8 cellular contexts compared by ENCODE assay signal in the genomic region with DNA sequence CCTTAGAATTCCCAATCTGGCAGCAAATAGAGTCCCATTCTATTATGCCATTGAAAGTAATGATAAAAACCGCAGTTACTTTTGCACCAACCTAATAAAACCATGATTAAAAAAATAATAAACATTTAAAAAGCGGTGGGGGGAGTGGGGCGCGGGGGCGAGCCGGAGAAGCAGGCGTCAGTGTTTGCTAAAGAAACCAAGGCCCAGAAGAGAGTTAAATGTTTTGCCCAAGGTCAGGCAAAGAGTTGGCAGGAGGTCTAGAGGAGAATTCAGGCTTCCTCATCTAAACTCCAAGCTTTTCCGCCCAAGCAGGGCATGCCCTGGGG. TPM values are rescaled to one million over a fixed set of nuclear protein-coding genes. Genes with fewer than 3 reads are reported as not detected.
A peak's percentile ranks its signal among the peaks of the same experiment; 100 is the strongest.
DNase-seq lines count a peak whose midpoint lies in the region; ATAC-seq, FAIRE-seq and TF ChIP-seq lines count a peak whose summit lies in the region.

No MANE protein-coding gene starts in this region.

- intact Hi-C loops in HepG2 (cut with micrococcal nuclease; ENCODE audit: unreplicated experiment): loop anchor here (5.0 kb wide), 1 partner anchor 45 kb away; a partner anchor contains a TSS

- peaks cover 16% of the 10 kb centered on the region for H3K4me1 Mint-ChIP-seq in activated T-cell treated with anti-CD3 and anti-CD28 coated beads, Interleukin-2, amount 50 U/mL, for 24 hours (ENCODE audit: low read depth)

- peak overlapping the region; percentile 100 for H3K4me2 ChIP-seq in HepG2 (ENCODE audit: low read depth, low read length)

- TF ChIP-seq EP300 in HepG2 (IDR thresholded peaks at IDR 0.05; ENCODE audit: low read depth in 2 of 2, low read length in 2 of 2) (no peak), HepG2 (CRISPR knock-in tag; IDR thresholded peaks at IDR 0.05; ENCODE audit: borderline replicate concordance) (no peak)

- H2AFZ ChIP-seq in HepG2 (ENCODE audit: low read length): peak overlapping the region; percentile 100

- peak overlapping the region; percentile 95 for H3K27ac Mint-ChIP-seq in activated T-cell treated with anti-CD3 and anti-CD28 coated beads, Interleukin-2, amount 50 U/mL, for 24 hours

- H3K9ac ChIP-seq in HepG2 (ENCODE audit: insufficient read depth, low read depth, low read length): peak overlapping the region; percentile 61

- H3K27ac ChIP-seq in angular gyrus (ENCODE audit: low read depth, low read length) (peak overlapping the region; percentile 92), HepG2 (ENCODE audit: extremely low read length, insufficient read depth, low read length) (peak overlapping the region; percentile 73), thoracic aorta (peak overlapping the region; percentile 86 to 87)

- ATAC-seq in HepG2 (no peak), thoracic aorta (ENCODE audit: insufficient number of reproducible peaks, low FRiP score, low read depth) (no peak), GM21825 (IDR thresholded peaks at IDR 0.05; ENCODE audit: unreplicated experiment) (no peak)

- POLR2A ChIA-PET in HepG2 (lab: Yijun Ruan, JAX): interaction anchor here (0.8 to 2.4 kb wide), 10 partner anchors 9 to 116 kb away, joined by 3 to 28 read pairs (median 12); a partner anchor contains a TSS

- H3K9me3 Mint-ChIP-seq in activated T-cell treated with anti-CD3 and anti-CD28 coated beads, Interleukin-2, amount 50 U/mL, for 24 hours: no peaks in the 10 kb centered on the region

- H3K4me3 ChIP-seq in HepG2 (replicated peaks in 1 of 3; ENCODE audit: insufficient read depth in 1 of 3, low read depth in 2 of 3, low read length in 3 of 3) (peak overlapping the region; percentile 65 to 83 (median 80)), thoracic aorta (peak overlapping the region; percentile 75)

- CTCF ChIA-PET in HepG2 (lab: Yijun Ruan, JAX; ENCODE audit: low intra/inter-chr PET ratio, low total read pairs): interaction anchor here (1.1 to 3.1 kb wide), 3 partner anchors 14 to 59 kb away, joined by 3 to 30 read pairs (median 19); no protein-coding TSS in a partner anchor

- no peaks in the 10 kb centered on the region for H3K79me2 ChIP-seq in HepG2 (ENCODE audit: insufficient read depth, low read length)

- BruUV-seq in HepG2 (replicated peaks; lab: Mats Ljungman, UMichigan): no TSS peak

- peaks cover 3% of the 10 kb centered on the region for H3K36me3 Mint-ChIP-seq in activated T-cell treated with anti-CD3 and anti-CD28 coated beads, Interleukin-2, amount 50 U/mL, for 24 hours (ENCODE audit: low read depth)

- TF ChIP-seq RAD21 in HepG2 (CRISPR knock-in tag; IDR thresholded peaks at IDR 0.05): no peak

- DNase-seq in activated T-cell treated with anti-CD3 and anti-CD28 coated beads, Interleukin-2, amount 50 U/mL, for 24 hours: no peak
- DNase-seq in activated T-cell treated with anti-CD3 and anti-CD28 coated beads for 4 hours (no peak), HepG2 (ENCODE audit: low spot score) (no peak), thoracic aorta (ENCODE audit: low spot score) (no peak), midbrain (lab: John Stamatoyannopoulos, UW) (no peak), GM20000 (ENCODE audit: low spot score) (no peak)

- in situ Hi-C loops in HepG2 (cut with HindIII; ENCODE audit: extremely low pct_ligation_motif_present, low pct_unique_long_range_greater_than_20kb): no loop called here

- TF ChIP-seq CTCF in HepG2 (CRISPR knock-in tag; IDR thresholded peaks at IDR 0.05) (no peak), thoracic aorta (IDR thresholded peaks at IDR 0.05) (no peak), GM20000 (IDR thresholded peaks at IDR 0.05; ENCODE audit: extremely low read depth, missing control alignments) (no peak)

- no peaks in the 10 kb centered on the region for H4K20me1 ChIP-seq in HepG2 (ENCODE audit: insufficient read depth, low read length)

- no peak for TF ChIP-seq POLR2A in HepG2 (IDR thresholded peaks at IDR 0.05; ENCODE audit: insufficient read depth in 1 of 2, low read depth in 2 of 2, low read length in 2 of 2)

- H3K36me3 ChIP-seq in HepG2 (replicated peaks in 1 of 2; ENCODE audit: control insufficient read depth in 1 of 2, insufficient read depth in 2 of 2, low read length in 2 of 2) (no peaks in the 10 kb centered on the region), thoracic aorta (no peaks in the 10 kb centered on the region)

- H3K4me3 Mint-ChIP-seq in activated T-cell treated with anti-CD3 and anti-CD28 coated beads, Interleukin-2, amount 50 U/mL, for 24 hours: peak overlapping the region; percentile 91

- H3K27me3 Mint-ChIP-seq in activated T-cell treated with anti-CD3 and anti-CD28 coated beads, Interleukin-2, amount 50 U/mL, for 24 hours: no peaks in the 10 kb centered on the region

- H3K4me1 ChIP-seq in HepG2 (ENCODE audit: insufficient read depth, low read length) (peaks cover 29% of the 10 kb centered on the region), thoracic aorta (ENCODE audit: control insufficient read depth in 1 of 2, low read depth in 2 of 2) (peaks cover 4 to 5% of the 10 kb centered on the region in 2 donors)

- WGBS in HepG2 (ENCODE audit: low lambda C conversion rate): 39% methylated on average over 8 of the region's 8 CpGs

- no peaks in the 10 kb centered on the region for H3K9me3 ChIP-seq in HepG2 (ENCODE audit: low read length)
- no peaks in the 10 kb centered on the region for H3K9me3 ChIP-seq in thoracic aorta

- no peak for FAIRE-seq in HepG2 (lab: Jason Lieb, UNC)

- H3K27me3 ChIP-seq in HepG2 (ENCODE audit: control insufficient read depth in 1 of 2, insufficient read depth in 2 of 2, low read length in 2 of 2) (peaks cover 0 to 7% of the 10 kb centered on the region in 2 experiments; a peak in 1 of 5 replicates), thoracic aorta (replicated peaks; ENCODE audit: insufficient read depth) (no peaks in the 10 kb centered on the region)

RNA-seq across cellular contexts. Expression of a gene that starts 9.7 kb away (rescaled TPM):
- 0.24 TPM in 1 of 2 replicates, not detected in the other for total RNA-seq in HepG2 (2016; rRNA removed; fragmentation: Illumina TruSeq; extraction: Trizol)
- not detected in 2 replicates for total RNA-seq in HepG2 (2016; cell fraction: cytosol; rRNA removed; fragmentation: Illumina TruSeq; extraction: Trizol; ENCODE audit: low read depth)
- total RNA-seq in HepG2 (2016; cell fraction: insoluble cytoplasmic fraction; rRNA removed; fragmentation: Illumina TruSeq; extraction: Trizol): 0.15 TPM in 1 of 2 replicates, not detected in the other
- total RNA-seq in HepG2 (2016; cell fraction: membrane; rRNA removed; fragmentation: Illumina TruSeq; extraction: Trizol): not detected in 2 replicates
- not detected in 2 replicates for total RNA-seq in HepG2 (2016; cell fraction: nucleus; rRNA removed; fragmentation: Illumina TruSeq; extraction: Trizol)
- polyA plus RNA-seq in HepG2 (2011; rRNA removed): 0.24 and 0.32 TPM in 2 replicates
- polyA plus RNA-seq in HepG2 (2011; cell fraction: cytosol; rRNA removed): 0.26 and 0.27 TPM in 2 replicates
- polyA plus RNA-seq in HepG2 (2011; cell fraction: nucleus; rRNA removed): 0.87 and 0.88 TPM in 2 replicates
- not detected in 2 replicates for polyA plus RNA-seq in HepG2 (2012)
- not detected in 2 replicates for polyA plus RNA-seq in HepG2 (2016; cell fraction: cytosol; fragmentation: Illumina TruSeq; extraction: Trizol; ENCODE audit: low read depth)
- not detected in 2 replicates for polyA plus RNA-seq in HepG2 (2016; cell fraction: insoluble cytoplasmic fraction; fragmentation: Illumina TruSeq; extraction: Trizol; ENCODE audit: low read depth)
- polyA plus RNA-seq in HepG2 (2016; cell fraction: membrane; fragmentation: Illumina TruSeq; extraction: Trizol; ENCODE audit: low read depth): not detected in 2 replicates
- polyA plus RNA-seq in HepG2 (2016; cell fraction: nucleus; fragmentation: Illumina TruSeq; extraction: Trizol; ENCODE audit: insufficient read depth, low read depth): 0.57 TPM in 1 of 2 replicates, not detected in the other
- 0.42 and 1.0 TPM in 2 replicates for polyA minus RNA-seq in HepG2 (2011; rRNA and poly(A)+ RNA removed; ENCODE audit: low replicate concordance)
- polyA minus RNA-seq in HepG2 (2011; cell fraction: cytosol; rRNA and poly(A)+ RNA removed): not detected in 2 replicates
- not detected in 2 replicates for polyA minus RNA-seq in HepG2 (2011; cell fraction: nucleus; rRNA and poly(A)+ RNA removed)
- total RNA-seq in thoracic aorta: not detected

RNA-seq across cellular contexts. Expression of a gene that starts 15.4 kb away (rescaled TPM):
- total RNA-seq in HepG2 (2016; rRNA removed; fragmentation: Illumina TruSeq; extraction: Trizol) (19.8 and 20.2 TPM in 2 replicates), thoracic aorta (10 to 100 TPM; 52.2 to 53.2 TPM)
- 13.2 and 27.5 TPM in 2 replicates for total RNA-seq in HepG2 (2016; cell fraction: cytosol; rRNA removed; fragmentation: Illumina TruSeq; extraction: Trizol; ENCODE audit: low read depth)
- 17.6 and 22.1 TPM in 2 replicates for total RNA-seq in HepG2 (2016; cell fraction: insoluble cytoplasmic fraction; rRNA removed; fragmentation: Illumina TruSeq; extraction: Trizol)
- total RNA-seq in HepG2 (2016; cell fraction: membrane; rRNA removed; fragmentation: Illumina TruSeq; extraction: Trizol): 15.1 and 28.9 TPM in 2 replicates
- 7.3 and 8.3 TPM in 2 replicates for total RNA-seq in HepG2 (2016; cell fraction: nucleus; rRNA removed; fragmentation: Illumina TruSeq; extraction: Trizol)
- polyA plus RNA-seq in HepG2 (2011; rRNA removed): 16.9 and 17.3 TPM in 2 replicates
- polyA plus RNA-seq in HepG2 (2011; cell fraction: cytosol; rRNA removed): 20.3 and 34.0 TPM in 2 replicates
- polyA plus RNA-seq in HepG2 (2011; cell fraction: nucleus; rRNA removed): 18.3 and 20.0 TPM in 2 replicates
- polyA plus RNA-seq in HepG2 (2012): 10.2 and 14.8 TPM in 2 replicates
- 15.2 and 26.7 TPM in 2 replicates for polyA plus RNA-seq in HepG2 (2016; cell fraction: cytosol; fragmentation: Illumina TruSeq; extraction: Trizol; ENCODE audit: low read depth)
- polyA plus RNA-seq in HepG2 (2016; cell fraction: insoluble cytoplasmic fraction; fragmentation: Illumina TruSeq; extraction: Trizol; ENCODE audit: low read depth): 21.6 and 24.2 TPM in 2 replicates
- polyA plus RNA-seq in HepG2 (2016; cell fraction: membrane; fragmentation: Illumina TruSeq; extraction: Trizol; ENCODE audit: low read depth): 15.5 and 29.2 TPM in 2 replicates
- 16.2 and 16.3 TPM in 2 replicates for polyA plus RNA-seq in HepG2 (2016; cell fraction: nucleus; fragmentation: Illumina TruSeq; extraction: Trizol; ENCODE audit: insufficient read depth, low read depth)
- polyA minus RNA-seq in HepG2 (2011; rRNA and poly(A)+ RNA removed; ENCODE audit: low replicate concordance): 9.8 and 35.9 TPM in 2 replicates
- 10.9 and 11.7 TPM in 2 replicates for polyA minus RNA-seq in HepG2 (2011; cell fraction: cytosol; rRNA and poly(A)+ RNA removed)
- polyA minus RNA-seq in HepG2 (2011; cell fraction: nucleus; rRNA and poly(A)+ RNA removed): 4.0 and 4.9 TPM in 2 replicates

RNA-seq across cellular contexts. Expression of a gene that starts 37.5 kb away (rescaled TPM):
- total RNA-seq in HepG2 (2016; rRNA removed; fragmentation: Illumina TruSeq; extraction: Trizol): 1.5 and 1.8 TPM in 2 replicates
- 0.97 and 1.4 TPM in 2 replicates for total RNA-seq in HepG2 (2016; cell fraction: cytosol; rRNA removed; fragmentation: Illumina TruSeq; extraction: Trizol; ENCODE audit: low read depth)
- total RNA-seq in HepG2 (2016; cell fraction: insoluble cytoplasmic fraction; rRNA removed; fragmentation: Illumina TruSeq; extraction: Trizol): 0.97 and 1.7 TPM in 2 replicates
- 2.0 and 2.2 TPM in 2 replicates for total RNA-seq in HepG2 (2016; cell fraction: membrane; rRNA removed; fragmentation: Illumina TruSeq; extraction: Trizol)
- total RNA-seq in HepG2 (2016; cell fraction: nucleus; rRNA removed; fragmentation: Illumina TruSeq; extraction: Trizol): 1.4 and 1.9 TPM in 2 replicates
- polyA plus RNA-seq in HepG2 (2011; rRNA removed): 11.3 and 14.3 TPM in 2 replicates
- 12.2 and 13.9 TPM in 2 replicates for polyA plus RNA-seq in HepG2 (2011; cell fraction: cytosol; rRNA removed)
- 8.9 and 18.3 TPM in 2 replicates for polyA plus RNA-seq in HepG2 (2011; cell fraction: nucleus; rRNA removed)
- polyA plus RNA-seq in HepG2 (2012): 13.3 and 13.8 TPM in 2 replicates
- polyA plus RNA-seq in HepG2 (2016; cell fraction: cytosol; fragmentation: Illumina TruSeq; extraction: Trizol; ENCODE audit: low read depth): 1.0 and 1.1 TPM in 2 replicates
- 0.84 and 1.1 TPM in 2 replicates for polyA plus RNA-seq in HepG2 (2016; cell fraction: insoluble cytoplasmic fraction; fragmentation: Illumina TruSeq; extraction: Trizol; ENCODE audit: low read depth)
- polyA plus RNA-seq in HepG2 (2016; cell fraction: membrane; fragmentation: Illumina TruSeq; extraction: Trizol; ENCODE audit: low read depth): 1.4 TPM in 2 replicates
- 2.4 and 4.4 TPM in 2 replicates for polyA plus RNA-seq in HepG2 (2016; cell fraction: nucleus; fragmentation: Illumina TruSeq; extraction: Trizol; ENCODE audit: insufficient read depth, low read depth)
- polyA minus RNA-seq in HepG2 (2011; rRNA and poly(A)+ RNA removed; ENCODE audit: low replicate concordance): 4.8 and 6.8 TPM in 2 replicates
- 2.6 and 3.3 TPM in 2 replicates for polyA minus RNA-seq in HepG2 (2011; cell fraction: cytosol; rRNA and poly(A)+ RNA removed)
- polyA minus RNA-seq in HepG2 (2011; cell fraction: nucleus; rRNA and poly(A)+ RNA removed): 5.4 and 9.0 TPM in 2 replicates
- total RNA-seq in thoracic aorta: not detected

RNA-seq across cellular contexts. Expression of a gene that starts 44.1 kb away (rescaled TPM):
- total RNA-seq in HepG2 (2016; rRNA removed; fragmentation: Illumina TruSeq; extraction: Trizol): 9.9 and 12.4 TPM in 2 replicates
- 2.1 and 2.4 TPM in 2 replicates for total RNA-seq in HepG2 (2016; cell fraction: cytosol; rRNA removed; fragmentation: Illumina TruSeq; extraction: Trizol; ENCODE audit: low read depth)
- 7.4 and 12.0 TPM in 2 replicates for total RNA-seq in HepG2 (2016; cell fraction: insoluble cytoplasmic fraction; rRNA removed; fragmentation: Illumina TruSeq; extraction: Trizol)
- 5.7 and 6.7 TPM in 2 replicates for total RNA-seq in HepG2 (2016; cell fraction: membrane; rRNA removed; fragmentation: Illumina TruSeq; extraction: Trizol)
- 7.5 and 8.9 TPM in 2 replicates for total RNA-seq in HepG2 (2016; cell fraction: nucleus; rRNA removed; fragmentation: Illumina TruSeq; extraction: Trizol)
- polyA plus RNA-seq in HepG2 (2011; rRNA removed): 7.3 and 11.3 TPM in 2 replicates
- polyA plus RNA-seq in HepG2 (2011; cell fraction: cytosol; rRNA removed): 7.4 and 13.0 TPM in 2 replicates
- polyA plus RNA-seq in HepG2 (2011; cell fraction: nucleus; rRNA removed): 19.4 and 20.7 TPM in 2 replicates
- 4.8 and 9.8 TPM in 2 replicates for polyA plus RNA-seq in HepG2 (2012)
- polyA plus RNA-seq in HepG2 (2016; cell fraction: cytosol; fragmentation: Illumina TruSeq; extraction: Trizol; ENCODE audit: low read depth): 1.4 and 1.7 TPM in 2 replicates
- 9.4 and 11.6 TPM in 2 replicates for polyA plus RNA-seq in HepG2 (2016; cell fraction: insoluble cytoplasmic fraction; fragmentation: Illumina TruSeq; extraction: Trizol; ENCODE audit: low read depth)
- polyA plus RNA-seq in HepG2 (2016; cell fraction: membrane; fragmentation: Illumina TruSeq; extraction: Trizol; ENCODE audit: low read depth): 5.2 and 5.3 TPM in 2 replicates
- 18.2 and 22.5 TPM in 2 replicates for polyA plus RNA-seq in HepG2 (2016; cell fraction: nucleus; fragmentation: Illumina TruSeq; extraction: Trizol; ENCODE audit: insufficient read depth, low read depth)
- polyA minus RNA-seq in HepG2 (2011; rRNA and poly(A)+ RNA removed; ENCODE audit: low replicate concordance): 19.9 and 35.0 TPM in 2 replicates
- polyA minus RNA-seq in HepG2 (2011; cell fraction: cytosol; rRNA and poly(A)+ RNA removed): 6.9 and 10.6 TPM in 2 replicates
- 6.5 and 7.6 TPM in 2 replicates for polyA minus RNA-seq in HepG2 (2011; cell fraction: nucleus; rRNA and poly(A)+ RNA removed)
- total RNA-seq in thoracic aorta: 10 to 100 TPM; 65.6 to 72.8 TPM

RNA-seq across cellular contexts. Expression of a gene that starts 50.6 kb away (rescaled TPM):
- total RNA-seq in HepG2 (2016; rRNA removed; fragmentation: Illumina TruSeq; extraction: Trizol) (not detected in 2 replicates), thoracic aorta (under 1 TPM in 1 of 2 donors, not detected in 1; 0.54 TPM)
- not detected in 2 replicates for total RNA-seq in HepG2 (2016; cell fraction: cytosol; rRNA removed; fragmentation: Illumina TruSeq; extraction: Trizol; ENCODE audit: low read depth)
- total RNA-seq in HepG2 (2016; cell fraction: insoluble cytoplasmic fraction; rRNA removed; fragmentation: Illumina TruSeq; extraction: Trizol): not detected in 2 replicates
- total RNA-seq in HepG2 (2016; cell fraction: membrane; rRNA removed; fragmentation: Illumina TruSeq; extraction: Trizol): not detected in 2 replicates
- total RNA-seq in HepG2 (2016; cell fraction: nucleus; rRNA removed; fragmentation: Illumina TruSeq; extraction: Trizol): not detected in 2 replicates
- not detected in 2 replicates for polyA plus RNA-seq in HepG2 (2011; rRNA removed)
- not detected in 2 replicates for polyA plus RNA-seq in HepG2 (2011; cell fraction: cytosol; rRNA removed)
- polyA plus RNA-seq in HepG2 (2011; cell fraction: nucleus; rRNA removed): not detected in 2 replicates
- polyA plus RNA-seq in HepG2 (2012): not detected in 2 replicates
- polyA plus RNA-seq in HepG2 (2016; cell fraction: cytosol; fragmentation: Illumina TruSeq; extraction: Trizol; ENCODE audit: low read depth): not detected in 2 replicates
- not detected in 2 replicates for polyA plus RNA-seq in HepG2 (2016; cell fraction: insoluble cytoplasmic fraction; fragmentation: Illumina TruSeq; extraction: Trizol; ENCODE audit: low read depth)
- polyA plus RNA-seq in HepG2 (2016; cell fraction: membrane; fragmentation: Illumina TruSeq; extraction: Trizol; ENCODE audit: low read depth): not detected in 2 replicates
- not detected in 2 replicates for polyA plus RNA-seq in HepG2 (2016; cell fraction: nucleus; fragmentation: Illumina TruSeq; extraction: Trizol; ENCODE audit: insufficient read depth, low read depth)
- 0.32 and 219 TPM in 2 replicates for polyA minus RNA-seq in HepG2 (2011; rRNA and poly(A)+ RNA removed; ENCODE audit: low replicate concordance)
- polyA minus RNA-seq in HepG2 (2011; cell fraction: cytosol; rRNA and poly(A)+ RNA removed): 1.1 TPM in 1 of 2 replicates, not detected in the other
- polyA minus RNA-seq in HepG2 (2011; cell fraction: nucleus; rRNA and poly(A)+ RNA removed): 0.50 and 0.64 TPM in 2 replicates
